In the genomic region with DNA sequence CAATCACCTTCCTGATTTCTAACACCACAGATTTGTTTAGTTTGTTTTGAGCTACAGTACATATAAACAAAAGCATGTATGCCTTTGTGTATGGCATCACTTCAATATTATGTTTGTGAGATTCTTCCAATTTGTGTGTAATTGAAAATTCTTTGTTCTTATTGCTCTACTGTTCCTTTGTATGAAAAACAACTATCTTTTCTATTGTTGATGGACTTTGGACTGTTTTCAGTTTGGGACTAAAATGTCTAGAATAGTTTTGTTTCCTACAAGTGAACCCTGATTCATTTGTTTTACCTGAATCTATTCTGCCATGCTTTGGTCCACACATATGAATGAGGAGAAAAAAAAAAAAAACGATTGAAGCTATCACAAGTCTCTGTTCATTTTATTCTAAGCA, we compare ENCODE assay signal across 22 cellular contexts.
"Had no signal": no experiment of that assay in that cellular context is flagged by ENCODE, and none has a peak within 500 bp of the region (broad histone marks: within the 10 kb centered on the region; RNA-seq: fewer than 3 reads in every experiment).

No MANE protein-coding gene starts in this region.

- H3K4me3 Mint-ChIP-seq: dendritic cell treated with granulocyte-macrophage colony-stimulating factor and Interleukin-4, amounts not matched to agents 40 ng/mL and 50 ng/mL, for 4 days; memory B cell had no signal

- H3K27ac Mint-ChIP-seq: dendritic cell treated with granulocyte-macrophage colony-stimulating factor and Interleukin-4, amounts not matched to agents 40 ng/mL and 50 ng/mL, for 4 days; effector memory CD8-positive, alpha-beta T cell; memory B cell; mesothelial cell of epicardium; natural killer cell; stimulated activated naive B cell treated with anti-CD40 and anti-IgM and Interleukin-4, amounts not matched to agents 10 μg/mL and 1 μg/mL and 100 μg/mL, for 72 hours had no signal

- H3K9me3 Mint-ChIP-seq: dendritic cell treated with granulocyte-macrophage colony-stimulating factor and Interleukin-4, amounts not matched to agents 40 ng/mL and 50 ng/mL, for 4 days; effector memory CD8-positive, alpha-beta T cell; mesothelial cell of epicardium; natural killer cell had no signal

- FAIRE-seq: colon had no signal

- H3K36me3 Mint-ChIP-seq: mesothelial cell of epicardium, natural killer cell had no signal

- H3K36me3 ChIP-seq: esophagus squamous epithelium, gastroesophageal sphincter, neutrophil, stomach, thoracic aorta, transverse colon had no signal

- H3K27ac ChIP-seq: esophagus squamous epithelium, gastroesophageal sphincter, neutrophil, psoas muscle, stomach, transverse colon had no signal

- H3K4me3 ChIP-seq: esophagus squamous epithelium, gastroesophageal sphincter, stomach, transverse colon had no signal

- H3K9me3 ChIP-seq: esophagus squamous epithelium, gastroesophageal sphincter, neutrophil, psoas muscle, stomach, thoracic aorta, transverse colon had no signal

- ATAC-seq: effector memory CD8-positive, alpha-beta T cell; gastroesophageal sphincter; left lobe of liver; natural killer cell; psoas muscle; sciatic nerve; stimulated activated naive B cell treated with anti-CD40 and anti-IgM and Interleukin-4, amounts not matched to agents 10 μg/mL and 1 μg/mL and 100 μg/mL, for 72 hours had no signal

- DNase-seq: effector memory CD8-positive, alpha-beta T cell; esophagus squamous epithelium; foreskin fibroblast; glutamatergic neuron; islet precursor cell; natural killer cell; psoas muscle; stimulated activated CD4-positive, alpha-beta T cell treated with anti-CD3 and anti-CD28 coated beads, Interleukin-2, amount 100 ng/mL, for 24 hours; stimulated activated CD4-positive, alpha-beta T cell treated with anti-CD3 and anti-CD28 coated beads, Interleukin-4, amount 100 ng/mL, for 4 hours; stimulated activated naive B cell treated with anti-CD40 and anti-IgM and Interleukin-4, amounts not matched to agents 10 μg/mL and 1 μg/mL and 100 μg/mL, for 72 hours; stomach; substantia nigra; transverse colon had no signal
